ENCODE assay signal across 8 cellular contexts in genomic region chr19:41350735-41351338, GRCh38. TPM values are rescaled to one million over a fixed set of nuclear protein-coding genes. Genes with fewer than 3 reads are reported as not detected.
DNase-seq lines count a peak whose midpoint lies in the region; ATAC-seq and TF ChIP-seq lines count a peak whose summit lies in the region.

No MANE protein-coding gene starts in this region.

- intact Hi-C loops in mucosa of descending colon (cut with DNase I, micrococcal nuclease): no loop called here

- peak overlapping the region; percentile 72; the same call in 1 of the 2 replicates for H3K27ac ChIP-seq in Karpas-422 (ENCODE audit: low read length)

- TF ChIP-seq CTCF in GM12865 (IDR thresholded peaks at IDR 0.05; ENCODE audit: insufficient read depth, low read depth, low read length, missing control alignments) (no peak), choroid plexus epithelial cell (conservative IDR thresholded peaks at IDR 0.05; ENCODE audit: low read depth, low read length) (no peak), mucosa of descending colon (IDR thresholded peaks at IDR 0.05) (no peak)

- H3K4me1 ChIP-seq in Karpas-422 (ENCODE audit: low read length) (peaks cover 20% of the 10 kb centered on the region), mucosa of descending colon (ENCODE audit: low read depth) (peaks cover 20% of the 10 kb centered on the region)

- H2AFZ ChIP-seq in Karpas-422 (ENCODE audit: low read length): no peak overlapping the region

- H3K36me3 ChIP-seq in Karpas-422 (ENCODE audit: insufficient read depth, low read length) (peaks cover 23% of the 10 kb centered on the region; the same call in 1 of the 2 replicates), mucosa of descending colon (ENCODE audit: low read depth) (no peaks in the 10 kb centered on the region)

- H4K20me1 ChIP-seq in Karpas-422 (ENCODE audit: insufficient read depth, low read depth, low read length): peaks cover 24% of the 10 kb centered on the region

- DNase-seq in GM12865 (ENCODE audit: low read depth) (no peak), Karpas-422 (no peak), choroid plexus epithelial cell (ENCODE audit: low read depth) (peak; percentile 32), mucosa of descending colon (no peak), DMS114 treated with DMSO at 0.1 percent for 48 hours (lab: John Stamatoyannopoulos, UW; ENCODE audit: unreplicated experiment) (no peak), COLO829 (ENCODE audit: low spot score) (no peak), NK-92 (lab: John Stamatoyannopoulos, UW; ENCODE audit: unreplicated experiment) (no peak), AG20443 (ENCODE audit: low spot score) (no peak)

- ATAC-seq in mucosa of descending colon: peak; percentile 4

- peak overlapping the region; percentile 95 for H3K9ac ChIP-seq in Karpas-422 (ENCODE audit: low read length)

- H3K4me3 ChIP-seq in GM12865 (ENCODE audit: low read depth, low read length) (peak overlapping the region; percentile 96), Karpas-422 (ENCODE audit: low read length) (peak overlapping the region; percentile 95), choroid plexus epithelial cell (ENCODE audit: low read depth, low read length) (peak overlapping the region; percentile 77), mucosa of descending colon (no peak overlapping the region)

- no peaks in the 10 kb centered on the region for H3K27me3 ChIP-seq in Karpas-422 (ENCODE audit: low read length)

- no peaks in the 10 kb centered on the region for H3K9me2 ChIP-seq in Karpas-422 (replicated peaks; ENCODE audit: insufficient read depth, low read length)

- peaks cover 70% of the 10 kb centered on the region for H3K79me2 ChIP-seq in Karpas-422 (ENCODE audit: low read length)

- H3K4me2 ChIP-seq in Karpas-422 (ENCODE audit: low read depth, low read length, poor library complexity, severe bottlenecking): peak overlapping the region; percentile 84

- no peaks in the 10 kb centered on the region for H3K9me3 ChIP-seq in Karpas-422 (ENCODE audit: low read length)
- H3K9me3 ChIP-seq in mucosa of descending colon: no peaks in the 10 kb centered on the region

RNA-seq across cellular contexts. Expression of gene TGFB1, which starts 2.9 kb away (rescaled TPM):
- total RNA-seq in Karpas-422 (2014; rRNA removed; shearing (Covaris generic); ENCODE audit: low replicate concordance): 17.5 and 26.0 TPM in 2 replicates
- total RNA-seq in mucosa of descending colon: 10 to 100 TPM in 2 of 3 donors, 1 to 10 TPM in 1; 8.2 to 39.6 (median 21.8) TPM

RNA-seq across cellular contexts. Expression of gene B9D2, which starts 13.1 kb away (rescaled TPM):
- 4.1 and 7.6 TPM in 2 replicates for total RNA-seq in Karpas-422 (2014; rRNA removed; shearing (Covaris generic); ENCODE audit: low replicate concordance)
- total RNA-seq in mucosa of descending colon: 10 to 100 TPM in 1 of 3 donors, 1 to 10 TPM in 2; 7.0 to 11.3 (median 9.1) TPM

RNA-seq across cellular contexts. Expression of gene TMEM91, which starts 25.5 kb away (rescaled TPM):
- 1.3 and 4.9 TPM in 2 replicates for total RNA-seq in Karpas-422 (2014; rRNA removed; shearing (Covaris generic); ENCODE audit: low replicate concordance)
- total RNA-seq in mucosa of descending colon: 10 to 100 TPM in 1 of 3 donors, 1 to 10 TPM in 2; 3.8 to 15.2 (median 5.6) TPM

RNA-seq across cellular contexts. Expression of gene CCDC97, which starts 40.9 kb away (rescaled TPM):
- total RNA-seq in Karpas-422 (2014; rRNA removed; shearing (Covaris generic); ENCODE audit: low replicate concordance): 15.5 and 17.3 TPM in 2 replicates
- total RNA-seq in mucosa of descending colon: 10 to 100 TPM; 26.2 to 29.6 (median 27.0) TPM

RNA-seq across cellular contexts. Expression of gene EXOSC5, which starts 46.3 kb away (rescaled TPM):
- 67.6 and 74.7 TPM in 2 replicates for total RNA-seq in Karpas-422 (2014; rRNA removed; shearing (Covaris generic); ENCODE audit: low replicate concordance)
- 10 to 100 TPM; 12.5 to 16.4 (median 13.3) TPM for total RNA-seq in mucosa of descending colon
